In the genomic region with DNA sequence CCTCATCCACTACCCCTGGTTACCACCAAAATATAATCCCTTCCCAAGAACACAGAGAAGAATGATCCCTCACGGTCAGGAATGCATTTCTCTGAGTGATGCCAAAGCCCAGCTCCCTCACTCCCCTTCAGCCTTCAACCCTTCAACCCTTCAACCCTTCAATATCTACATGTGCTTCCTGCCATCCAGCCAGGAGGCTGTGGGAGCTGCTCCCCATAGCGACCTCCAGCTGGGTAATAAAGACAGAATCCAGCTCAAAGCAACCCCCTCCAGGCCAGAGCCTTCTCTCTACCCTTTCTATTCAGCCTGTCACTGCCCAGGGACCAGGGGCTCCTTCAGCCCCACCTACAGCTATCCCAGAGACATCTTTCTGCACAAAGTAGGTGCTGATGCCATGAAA, we compare ENCODE assay signal across 11 cellular contexts. TPM values are rescaled to one million over a fixed set of nuclear protein-coding genes. Genes with fewer than 3 reads are reported as not detected.
A peak's percentile ranks its signal among the peaks of the same experiment; 100 is the strongest.
DNase-seq lines count a peak whose midpoint lies in the region; ATAC-seq and TF ChIP-seq lines count a peak whose summit lies in the region.
"Had no signal": no experiment of that assay in that cellular context is flagged by ENCODE, and none has a peak within 500 bp of the region (broad histone marks: within the 10 kb centered on the region; RNA-seq: fewer than 3 reads in every experiment).

No MANE protein-coding gene starts in this region.

- H2BK5ac ChIP-seq in IMR-90 (ENCODE audit: low read depth, low read length, poor library complexity, severe bottlenecking) (peak overlapping the region; percentile 25), trophoblast cell (ENCODE audit: low read depth, low read length, poor library complexity) (peak overlapping the region; percentile 35)

- H3K9me3 ChIP-seq in CD8-positive, alpha-beta T cell (ENCODE audit: low read length): no peaks in the 10 kb centered on the region
- H3K9me3 ChIP-seq in IMR-90 (ENCODE audit: control insufficient read depth, insufficient read depth, low read length): no peaks in the 10 kb centered on the region
- H3K9me3 ChIP-seq in endodermal cell (ENCODE audit: control insufficient read depth, low read length): no peaks in the 10 kb centered on the region
- no peaks in the 10 kb centered on the region for H3K9me3 ChIP-seq in trophoblast cell (ENCODE audit: insufficient read depth, low read depth, low read length)
- H3K9me3 ChIP-seq: upper lobe of right lung had no signal

- no peaks in the 10 kb centered on the region for H3K27me3 ChIP-seq in CD8-positive, alpha-beta T cell (ENCODE audit: insufficient read depth, low read length)
- H3K27me3 ChIP-seq in IMR-90 (ENCODE audit: control insufficient read depth, insufficient read depth, low read length) (no peaks in the 10 kb centered on the region), endodermal cell (ENCODE audit: control insufficient read depth, insufficient read depth, low read length, poor library complexity, severe bottlenecking) (no peaks in the 10 kb centered on the region), trophoblast cell (ENCODE audit: insufficient read depth, low read length) (no peaks in the 10 kb centered on the region)
- H3K27me3 ChIP-seq: upper lobe of right lung had no signal

- H3K56ac ChIP-seq in IMR-90 (ENCODE audit: extremely low read depth, insufficient read depth, low read length): no peak overlapping the region

- BruUV-seq in IMR-90 (replicated peaks; lab: Mats Ljungman, UMichigan): no TSS peak

- peak overlapping the region; percentile 37 for H3K4me3 Mint-ChIP-seq in CD8-positive, alpha-beta T cell
- no peak overlapping the region for H3K4me3 Mint-ChIP-seq in endodermal cell

- H4K91ac ChIP-seq in IMR-90 (ENCODE audit: insufficient read depth, low read depth, low read length): no peak overlapping the region
- peak overlapping the region; percentile 53 for H4K91ac ChIP-seq in trophoblast cell (ENCODE audit: low read depth, low read length)

- H4K12ac ChIP-seq in trophoblast cell (ENCODE audit: low read depth, low read length): no peak overlapping the region

- H4K20me1 ChIP-seq in IMR-90 (ENCODE audit: insufficient read depth, low read length): peaks cover 12% of the 10 kb centered on the region; the same call in 1 of the 2 replicates

- dilution Hi-C loops in IMR-90 (cut with HindIII; ENCODE audit: low sequenced_read_pairs, unreplicated experiment): no loop called here

- H3K9me3 Mint-ChIP-seq in CD8-positive, alpha-beta T cell: no peaks in the 10 kb centered on the region
- H3K9me3 Mint-ChIP-seq in endodermal cell: no peaks in the 10 kb centered on the region

- no peak for TF ChIP-seq RAD21 in IMR-90 (IDR thresholded peaks at IDR 0.05; ENCODE audit: low read length)

- H3K9ac ChIP-seq in IMR-90 (ENCODE audit: low read depth, low read length) (no peak overlapping the region; the same call in 1 of the 2 replicates), endodermal cell (ENCODE audit: extremely low read depth, low read length, poor library complexity, severe bottlenecking) (no peak overlapping the region), trophoblast cell (ENCODE audit: low read length) (no peak overlapping the region)

- in situ Hi-C loops in IMR-90 (cut with MboI; ENCODE audit: low sequenced_read_pairs): no loop called here

- H3K36me3 ChIP-seq in CD8-positive, alpha-beta T cell (ENCODE audit: insufficient read depth, low read length): peaks cover 29% of the 10 kb centered on the region
- H3K36me3 ChIP-seq in IMR-90 (ENCODE audit: control insufficient read depth, insufficient read depth, low read length) (peaks cover 40% of the 10 kb centered on the region), endodermal cell (ENCODE audit: control insufficient read depth, insufficient read depth, low read length) (peaks cover 36% of the 10 kb centered on the region), trophoblast cell (ENCODE audit: control insufficient read depth in 1 of 2, insufficient read depth in 2 of 2, low read length in 2 of 2) (peaks cover 28% of the 10 kb centered on the region in 2 experiments)

- H3K4me2 ChIP-seq in IMR-90 (ENCODE audit: low read depth, low read length): peak overlapping the region; percentile 1; the same call in 1 of the 2 replicates
- peak overlapping the region; percentile 13 for H3K4me2 ChIP-seq in trophoblast cell (ENCODE audit: low read length)

- peaks cover 56% of the 10 kb centered on the region for H3K4me1 ChIP-seq in CD8-positive, alpha-beta T cell (ENCODE audit: insufficient read depth, low read length)
- peaks cover 13% of the 10 kb centered on the region for H3K4me1 ChIP-seq in IMR-90 (ENCODE audit: control insufficient read depth, insufficient read depth, low read length)
- peaks cover 5% of the 10 kb centered on the region for H3K4me1 ChIP-seq in endodermal cell (ENCODE audit: control insufficient read depth, insufficient read depth, low read length)
- H3K4me1 ChIP-seq in trophoblast cell (ENCODE audit: control insufficient read depth in 1 of 2, insufficient read depth in 2 of 2, low read length in 2 of 2): peaks cover 32 to 36% of the 10 kb centered on the region in 2 experiments

- no peaks in the 10 kb centered on the region for H3K27me3 Mint-ChIP-seq in CD8-positive, alpha-beta T cell (ENCODE audit: low read depth)
- H3K27me3 Mint-ChIP-seq in endodermal cell (ENCODE audit: insufficient read depth): no peaks in the 10 kb centered on the region

- H3K4ac ChIP-seq in IMR-90 (ENCODE audit: low read depth, low read length) (peak overlapping the region; percentile 35), trophoblast cell (ENCODE audit: low read depth, low read length) (peak overlapping the region; percentile 28)

- H3K4me3 ChIP-seq in CD8-positive, alpha-beta T cell (ENCODE audit: low read depth, low read length): no peak overlapping the region
- H3K4me3 ChIP-seq in IMR-90 (ENCODE audit: insufficient read depth, low read depth, low read length): no peak overlapping the region
- no peak overlapping the region for H3K4me3 ChIP-seq in endodermal cell (ENCODE audit: low read length)
- no peak overlapping the region for H3K4me3 ChIP-seq in trophoblast cell (ENCODE audit: low read depth, low read length)
- H3K4me3 ChIP-seq: upper lobe of right lung had no signal

- no peak for DNase-seq in CD8-positive, alpha-beta T cell
- DNase-seq in IMR-90 (no peak), endodermal cell (no peak), trophoblast cell (no peak), posterior vena cava (ENCODE audit: low spot score) (no peak)
- no peak for DNase-seq in activated CD8-positive, alpha-beta memory T cell treated with anti-CD3 and anti-CD28 coated beads for 24 hours
- DNase-seq: NCI-H146; stimulated activated CD4-positive, alpha-beta T cell treated with anti-CD3 and anti-CD28 coated beads, Interleukin-2, amount 100 ng/mL, for 48 hours; upper lobe of right lung had no signal

- H2BK15ac ChIP-seq in IMR-90 (ENCODE audit: low read depth, low read length): no peak overlapping the region

- H3K4me1 Mint-ChIP-seq in CD8-positive, alpha-beta T cell (ENCODE audit: low read depth): peaks cover 48% of the 10 kb centered on the region
- H3K4me1 Mint-ChIP-seq in endodermal cell: peaks cover 6% of the 10 kb centered on the region

- peaks cover 11% of the 10 kb centered on the region for H3K79me2 ChIP-seq in trophoblast cell (ENCODE audit: control insufficient read depth, insufficient read depth, low read length, poor library complexity)

- H3K9me1 ChIP-seq in IMR-90 (ENCODE audit: insufficient read depth, low read length): peaks cover 12% of the 10 kb centered on the region; the same call in 1 of the 2 replicates

- H2AK9ac ChIP-seq in IMR-90 (replicated peaks; ENCODE audit: low read depth, low read length, poor library complexity): peak overlapping the region; percentile 56

- intact Hi-C loops in CD8-positive, alpha-beta T cell (cut with DNase I, micrococcal nuclease): no loop called here
- intact Hi-C loops in IMR-90 (cut with micrococcal nuclease) (no loop called here), posterior vena cava (cut with DNase I) (no loop called here)

- no peak overlapping the region for H2BK20ac ChIP-seq in IMR-90 (ENCODE audit: low read depth, low read length)

- no peak for TF ChIP-seq POLR2A in IMR-90 (IDR thresholded peaks at IDR 0.05; ENCODE audit: low read depth, low read length)

- peaks cover 33 to 80% of the 10 kb centered on the region in 2 experiments for H3K79me1 ChIP-seq in IMR-90 (ENCODE audit: low read depth in 1 of 2, low read length in 2 of 2)
- H3K79me1 ChIP-seq in trophoblast cell (ENCODE audit: low read length): peaks cover 14% of the 10 kb centered on the region

- H4K8ac ChIP-seq in IMR-90 (ENCODE audit: low read depth in 2 of 2, low read length in 2 of 2) (peak overlapping the region in 1 of 2 experiments; percentile 13; a peak in 2 of 4 replicates), trophoblast cell (ENCODE audit: low read depth, low read length) (peak overlapping the region; percentile 2)

- peak overlapping the region; percentile 21 for H3K27ac Mint-ChIP-seq in CD8-positive, alpha-beta T cell
- peak overlapping the region; percentile 19 for H3K27ac Mint-ChIP-seq in endodermal cell

- POLR2A ChIA-PET in CD8-positive, alpha-beta T cell (lab: Charles Lee): interaction anchor here (0.9 kb wide), 1 partner anchor 24 kb away, joined by 3 read pairs; no protein-coding TSS in a partner anchor
- POLR2A ChIA-PET in IMR-90 (lab: Charles Lee; ENCODE audit: unreplicated experiment): interaction anchor here (0.6 kb wide), 2 partner anchors 46 to 313 kb away, joined by 5 to 11 read pairs; no protein-coding TSS in a partner anchor

- WGBS in IMR-90 (ENCODE audit: extremely low coverage in 2 of 2, insufficient read length in 1 of 2), 2 experiments: no CpG with 5 or more reads among the region's 2 CpGs
- WGBS in endodermal cell (ENCODE audit: insufficient coverage in 1 of 2, insufficient read length in 1 of 2), 2 experiments: 80 to 83% methylated on average over 1 to 2 of the region's 2 CpGs
- WGBS in trophoblast cell (ENCODE audit: extremely low coverage, insufficient coverage, insufficient read length): no CpG with 5 or more reads among the region's 2 CpGs

- H3K27ac ChIP-seq in CD8-positive, alpha-beta T cell (ENCODE audit: low read depth, low read length): no peak overlapping the region
- H3K27ac ChIP-seq in IMR-90 (ENCODE audit: insufficient read depth, low read length) (peak overlapping the region; percentile 39; the same call in 1 of the 2 replicates), endodermal cell (ENCODE audit: low read depth, low read length) (peak overlapping the region; percentile 83), trophoblast cell (ENCODE audit: low read depth, low read length) (peak overlapping the region; percentile 50)
- H3K27ac ChIP-seq: upper lobe of right lung had no signal

- H3K18ac ChIP-seq in IMR-90 (ENCODE audit: low read depth, low read length): no peak overlapping the region
- H3K18ac ChIP-seq in trophoblast cell (ENCODE audit: low read length): no peak overlapping the region

- ATAC-seq in CD8-positive, alpha-beta T cell: no peak
- ATAC-seq in IMR-90 (ENCODE audit: low read depth) (no peak), GM21515 (IDR thresholded peaks at IDR 0.05; ENCODE audit: unreplicated experiment) (no peak), GM21576 (IDR thresholded peaks at IDR 0.05; ENCODE audit: unreplicated experiment) (no peak)
- ATAC-seq: upper lobe of right lung had no signal

- peaks cover 62% of the 10 kb centered on the region for H3K36me3 Mint-ChIP-seq in CD8-positive, alpha-beta T cell
- peaks cover 27% of the 10 kb centered on the region for H3K36me3 Mint-ChIP-seq in endodermal cell (ENCODE audit: low read depth)

- no peak overlapping the region for H2BK12ac ChIP-seq in trophoblast cell (ENCODE audit: low read length)

- H2AFZ ChIP-seq in IMR-90 (replicated peaks; ENCODE audit: low read length, poor library complexity) (no peak overlapping the region), trophoblast cell (ENCODE audit: insufficient read depth, low read length, poor library complexity) (no peak overlapping the region)

- H2BK120ac ChIP-seq in IMR-90 (ENCODE audit: low read depth, low read length) (no peak overlapping the region; the same call in 1 of the 2 replicates), trophoblast cell (ENCODE audit: insufficient read depth, low read length, poor library complexity) (no peak overlapping the region)

- H3K23ac ChIP-seq in IMR-90 (ENCODE audit: low read depth, low read length): peak overlapping the region; percentile 79
- H3K23ac ChIP-seq in trophoblast cell (ENCODE audit: low read length): no peak overlapping the region

- H2AK5ac ChIP-seq in IMR-90 (ENCODE audit: low read depth, low read length): 0 out of 2 replicates have a peak overlapping the region, but pooled peaks have one; percentile 5
- no peak overlapping the region for H2AK5ac ChIP-seq in trophoblast cell (ENCODE audit: low read length)

- H4K5ac ChIP-seq in IMR-90 (ENCODE audit: low read depth, low read length): 0 out of 2 replicates have a peak overlapping the region, but pooled peaks have one; percentile 7

- CTCF ChIA-PET in CD8-positive, alpha-beta T cell (lab: Charles Lee): interaction anchor here (0.9 to 6.7 kb wide), 2 partner anchors 20 to 26 kb away, joined by 6 to 43 read pairs; no protein-coding TSS in a partner anchor
- CTCF ChIA-PET in IMR-90 (lab: Yijun Ruan, JAX): interaction anchor here (0.7 kb wide), 1 partner anchor 31 kb away, joined by 3 read pairs; no protein-coding TSS in a partner anchor

- peak overlapping the region; percentile 45; the same call in 1 of the 2 replicates for H3K14ac ChIP-seq in IMR-90 (replicated peaks; ENCODE audit: low read depth, low read length)
- no peak overlapping the region for H3K14ac ChIP-seq in trophoblast cell (ENCODE audit: low read length)

- TF ChIP-seq CTCF in CD8-positive, alpha-beta T cell (IDR thresholded peaks at IDR 0.05): no peak
- TF ChIP-seq CTCF in IMR-90 (conservative IDR thresholded peaks at IDR 0.05; ENCODE audit: low read depth, low read length) (no peak), endodermal cell (conservative IDR thresholded peaks at IDR 0.05) (no peak)

RNA-seq across cellular contexts. Expression of gene ARHGAP1, which starts 2.7 kb away (rescaled TPM):
- total RNA-seq in CD8-positive, alpha-beta T cell: 10 to 100 TPM; 33.4 to 36.9 TPM
- 28.1 and 46.6 TPM in 2 replicates for total RNA-seq in IMR-90 (2012; rRNA removed)
- polyA plus RNA-seq in IMR-90 (2012; rRNA removed): 75.7 and 78.8 TPM in 2 replicates
- polyA plus RNA-seq in IMR-90 (2012; cell fraction: cytosol; rRNA removed): 77.3 and 77.9 TPM in 2 replicates
- polyA plus RNA-seq in IMR-90 (2012; cell fraction: nucleus; rRNA removed; ENCODE audit: low replicate concordance): 56.6 and 87.7 TPM in 2 replicates
- 10 to 100 TPM; 53.4 to 56.6 TPM for total RNA-seq in endodermal cell
- 27.0 TPM for polyA plus RNA-seq in endodermal cell (2013, experiment 1 of 2)
- polyA plus RNA-seq in endodermal cell (2013, experiment 2 of 2): 28.4 TPM
- polyA plus RNA-seq in trophoblast cell (2013): 78.4 and 80.5 TPM in 2 replicates
- 100 to 1,000 TPM; 265 to 283 TPM for total RNA-seq in posterior vena cava

RNA-seq across cellular contexts. Expression of gene ZNF408, which starts 3.1 kb away (rescaled TPM):
- total RNA-seq in CD8-positive, alpha-beta T cell: 10 to 100 TPM; 24.0 to 24.3 TPM
- total RNA-seq in IMR-90 (2012; rRNA removed) (9.5 and 10.3 TPM in 2 replicates), endodermal cell (10 to 100 TPM; 13.2 to 18.9 TPM), posterior vena cava (1 to 10 TPM; 5.4 to 5.7 TPM)
- 10.4 and 11.1 TPM in 2 replicates for polyA plus RNA-seq in IMR-90 (2012; rRNA removed)
- 5.4 and 8.6 TPM in 2 replicates for polyA plus RNA-seq in IMR-90 (2012; cell fraction: cytosol; rRNA removed)
- polyA plus RNA-seq in IMR-90 (2012; cell fraction: nucleus; rRNA removed; ENCODE audit: low replicate concordance): 16.7 and 32.2 TPM in 2 replicates
- 8.9 TPM for polyA plus RNA-seq in endodermal cell (2013, experiment 1 of 2)
- 6.5 TPM for polyA plus RNA-seq in endodermal cell (2013, experiment 2 of 2)
- 9.1 and 9.3 TPM in 2 replicates for polyA plus RNA-seq in trophoblast cell (2013)

RNA-seq across cellular contexts. Expression of gene F2, which starts 21.3 kb away (rescaled TPM):
- not detected for total RNA-seq in CD8-positive, alpha-beta T cell
- total RNA-seq in IMR-90 (2012; rRNA removed) (not detected in 2 replicates), endodermal cell (1 to 10 TPM in 1 of 2 donors, under 1 TPM in 1; 0.89 to 1.5 TPM), posterior vena cava (not detected)
- polyA plus RNA-seq in IMR-90 (2012; rRNA removed): not detected in 2 replicates
- polyA plus RNA-seq in IMR-90 (2012; cell fraction: cytosol; rRNA removed): 0.02 TPM in 2 replicates
- 0.16 and 0.70 TPM in 2 replicates for polyA plus RNA-seq in IMR-90 (2012; cell fraction: nucleus; rRNA removed; ENCODE audit: low replicate concordance)
- polyA plus RNA-seq in endodermal cell (2013, experiment 1 of 2): 0.93 TPM
- polyA plus RNA-seq in endodermal cell (2013, experiment 2 of 2): 0.62 TPM
- polyA plus RNA-seq in trophoblast cell (2013): 0.04 and 0.05 TPM in 2 replicates
- total RNA-seq: upper lobe of right lung had no signal
